ENCODE assay signal across 22 cellular contexts in the genomic region with DNA sequence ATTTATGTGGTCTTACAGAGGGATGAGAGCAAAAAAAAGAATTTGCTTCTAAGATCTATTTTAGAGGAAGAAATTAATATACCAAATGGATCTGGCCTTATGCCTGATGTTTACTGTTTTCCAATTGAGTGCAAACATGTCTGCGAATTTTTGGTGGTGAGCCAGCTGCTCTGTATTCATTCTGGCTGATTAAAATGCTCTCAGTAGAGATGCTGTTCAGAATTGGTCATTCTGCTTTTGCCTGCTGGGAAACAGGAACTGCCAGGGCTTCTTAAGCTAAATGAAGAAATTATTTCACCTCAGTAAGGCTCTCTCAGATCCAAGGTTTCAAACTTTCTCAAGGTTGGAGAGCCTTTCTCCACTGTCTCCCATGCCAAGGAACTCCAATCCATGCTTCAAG.
DNase-seq lines count a peak whose midpoint lies in the region; ATAC-seq and TF ChIP-seq lines count a peak whose summit lies in the region.
"Had no signal": no experiment of that assay in that cellular context is flagged by ENCODE, and none has a peak within 500 bp of the region (broad histone marks: within the 10 kb centered on the region; RNA-seq: fewer than 3 reads in every experiment).

No MANE protein-coding gene starts in this region.

- POLR2A ChIA-PET in activated CD4-positive, alpha-beta T cell treated with anti-CD3 and anti-CD28 coated beads, Interleukin-2, amount 10 ng/mL, durations not matched to agents 7 days and 5 days (lab: Charles Lee): no interaction called here

- no peaks in the 10 kb centered on the region for H3K36me3 Mint-ChIP-seq in activated CD4-positive, alpha-beta T cell treated with anti-CD3 and anti-CD28 coated beads, Interleukin-2, amount 10 ng/mL, durations not matched to agents 7 days and 5 days (ENCODE audit: low read depth)
- H3K36me3 Mint-ChIP-seq: IgD-negative memory B cell had no signal

- no peak overlapping the region for H3K9ac ChIP-seq in MM.1S (ENCODE audit: low read length)

- H3K9me3 ChIP-seq in MM.1S (replicated peaks; ENCODE audit: insufficient read depth, low read length): no peaks in the 10 kb centered on the region
- H3K9me3 ChIP-seq: BE2C had no signal

- DNase-seq in COLO829 (ENCODE audit: low spot score): peak; percentile 8
- DNase-seq in MM.1S: no peak
- DNase-seq in anterior cingulate cortex (lab: John Stamatoyannopoulos, UW): peak in 32 of 58 donors; percentile 0 to 65 (median 12)
- peak; percentile 14 for DNase-seq in inferior parietal cortex (ENCODE audit: extremely low spot score)
- no peak for DNase-seq in activated CD4-positive, alpha-beta T cell treated with anti-CD3 and anti-CD28 coated beads, Interleukin-2, amount 10 ng/mL, durations not matched to agents 7 days and 5 days
- DNase-seq in D341Med (ENCODE audit: low spot score): no peak
- DNase-seq: BE2C; Calu3; CD4-positive, alpha-beta T cell; DND-41; GDM1; NCI-H1048; NCI-H1694; NCI-H446 treated with DMSO at 0.1 percent for 48 hours; NCI-H774; PC-9 had no signal

- H3K4me3 ChIP-seq in MM.1S (ENCODE audit: low read length): no peak overlapping the region
- H3K4me3 ChIP-seq: GM12878, GM23338, PC-9 had no signal

- H3K9me2 ChIP-seq in MM.1S (replicated peaks; ENCODE audit: insufficient read depth, low read length): no peaks in the 10 kb centered on the region

- H4K20me1 ChIP-seq in MM.1S (ENCODE audit: insufficient read depth, low read length): no peaks in the 10 kb centered on the region

- no peak for ATAC-seq in GM18873 (IDR thresholded peaks at IDR 0.05; ENCODE audit: low FRiP score, unreplicated experiment)
- ATAC-seq: GM12878, GM23338, HCT116 had no signal

- no peak overlapping the region for H3K27ac Mint-ChIP-seq in activated CD4-positive, alpha-beta T cell treated with anti-CD3 and anti-CD28 coated beads, Interleukin-2, amount 10 ng/mL, durations not matched to agents 7 days and 5 days
- H3K27ac Mint-ChIP-seq: CD4-positive, alpha-beta T cell; GM23338; IgD-negative memory B cell had no signal

- H3K4me1 Mint-ChIP-seq in activated CD4-positive, alpha-beta T cell treated with anti-CD3 and anti-CD28 coated beads, Interleukin-2, amount 10 ng/mL, durations not matched to agents 7 days and 5 days: no peaks in the 10 kb centered on the region
- H3K4me1 Mint-ChIP-seq: GM23338 had no signal

- peaks cover 6% of the 10 kb centered on the region; the same call in 1 of the 2 replicates for H3F3A ChIP-seq in MM.1S (ENCODE audit: insufficient read depth, low read length)

- peaks cover 19% of the 10 kb centered on the region for H3K4me1 ChIP-seq in MM.1S (ENCODE audit: low read length)
- H3K4me1 ChIP-seq: BE2C had no signal

- H3K27me3 Mint-ChIP-seq in activated CD4-positive, alpha-beta T cell treated with anti-CD3 and anti-CD28 coated beads, Interleukin-2, amount 10 ng/mL, durations not matched to agents 7 days and 5 days: peaks cover 6% of the 10 kb centered on the region

- H3K4me2 ChIP-seq in MM.1S (ENCODE audit: low read depth, low read length): peak overlapping the region; percentile 17
- H3K4me2 ChIP-seq: GM23338, PC-9 had no signal

- H3K4me3 Mint-ChIP-seq in activated CD4-positive, alpha-beta T cell treated with anti-CD3 and anti-CD28 coated beads, Interleukin-2, amount 10 ng/mL, durations not matched to agents 7 days and 5 days: no peak overlapping the region
- H3K4me3 Mint-ChIP-seq: CD4-positive, alpha-beta T cell; GM23338; IgD-negative memory B cell had no signal

- no peaks in the 10 kb centered on the region for H3K79me2 ChIP-seq in MM.1S (ENCODE audit: low read length)

- CTCF ChIA-PET in activated CD4-positive, alpha-beta T cell treated with anti-CD3 and anti-CD28 coated beads, Interleukin-2, amount 10 ng/mL, durations not matched to agents 7 days and 5 days (lab: Charles Lee): interaction anchor here (0.6 kb wide), 1 partner anchor 313 kb away, joined by 4 read pairs; no protein-coding TSS in a partner anchor

- no peaks in the 10 kb centered on the region for H3K9me3 Mint-ChIP-seq in activated CD4-positive, alpha-beta T cell treated with anti-CD3 and anti-CD28 coated beads, Interleukin-2, amount 10 ng/mL, durations not matched to agents 7 days and 5 days
- H3K9me3 Mint-ChIP-seq: GM23338 had no signal

- TF ChIP-seq CTCF in MM.1S (IDR thresholded peaks at IDR 0.05; ENCODE audit: low read length): no peak

- H3K27me3 ChIP-seq in MM.1S (replicated peaks; ENCODE audit: insufficient read depth, low read length): no peaks in the 10 kb centered on the region
- H3K27me3 ChIP-seq: BE2C had no signal

- H3K27ac ChIP-seq in MM.1S (ENCODE audit: low read length): peak overlapping the region; percentile 3; the same call in 1 of the 2 replicates
- H3K27ac ChIP-seq: HL-60, PC-9 had no signal

- peak overlapping the region; percentile 43 for H2AFZ ChIP-seq in MM.1S (ENCODE audit: low read length)
- H2AFZ ChIP-seq: GM23338, PC-9 had no signal

- H3K36me3 ChIP-seq in MM.1S (replicated peaks; ENCODE audit: insufficient read depth, low read length): no peaks in the 10 kb centered on the region
- H3K36me3 ChIP-seq: BE2C had no signal

Comparison
In these comparisons a context has a peak if more than half of its experiments do, and no peak if none do; other contexts are left out.
1. DNase-seq: peak in COLO829 (single experiment), anterior cingulate cortex (32 of 58) and inferior parietal cortex (single experiment); none in MM.1S (single experiment), activated CD4-positive, alpha-beta T cell treated with anti-CD3 and anti-CD28 coated beads, Interleukin-2, amount 10 ng/mL, durations not matched to agents 7 days and 5 days (single experiment) and D341Med (single experiment).